8 cellular contexts compared by ENCODE assay signal in the genomic region with DNA sequence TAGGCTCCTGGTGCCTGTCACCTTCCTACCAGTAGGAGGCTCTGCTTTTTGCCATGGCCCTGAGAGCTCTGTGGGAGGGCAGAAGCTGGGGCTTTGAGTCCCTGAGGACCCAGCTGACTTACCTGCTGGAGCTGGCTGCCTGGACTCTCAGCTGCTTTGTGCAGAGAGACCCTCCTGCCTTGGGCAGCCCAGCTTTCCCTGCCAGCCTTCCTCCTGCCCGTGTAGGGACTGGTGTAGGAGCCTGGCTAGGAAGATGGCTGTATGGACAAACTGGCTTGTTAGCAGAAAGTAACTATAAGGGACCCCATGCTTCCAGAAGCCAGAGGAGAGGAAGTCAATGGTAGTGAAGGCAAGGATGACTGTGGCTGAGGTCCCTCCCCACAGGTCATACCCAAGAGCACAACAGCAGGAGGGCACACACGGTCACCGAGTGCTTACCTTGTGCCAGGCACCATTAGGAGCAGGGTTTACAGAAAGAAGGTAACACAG. TPM values are rescaled to one million over a fixed set of nuclear protein-coding genes. Genes with fewer than 3 reads are reported as not detected.
DNase-seq lines count a peak whose midpoint lies in the region; ATAC-seq and TF ChIP-seq lines count a peak whose summit lies in the region.

No MANE protein-coding gene starts in this region.

- no peak overlapping the region for H3K4me3 ChIP-seq in GM12875 (ENCODE audit: low read depth, low read length)
- H3K4me3 ChIP-seq in skin epidermis, result no peak overlapping the region

- TF ChIP-seq CTCF in AG09319 (IDR thresholded peaks at IDR 0.05; ENCODE audit: low read depth, low read length), result peak; percentile 63
- TF ChIP-seq CTCF in GM12875 (IDR thresholded peaks at IDR 0.05; ENCODE audit: borderline replicate concordance, insufficient read depth, low read depth, low read length), result peak; percentile 66
- TF ChIP-seq CTCF in VCaP (conservative IDR thresholded peaks at IDR 0.05), result peak; percentile 59; the same call in 1 of the 2 replicates
- TF ChIP-seq CTCF in foreskin keratinocyte (conservative IDR thresholded peaks at IDR 0.05), result peak; percentile 75

- in situ Hi-C loops in KBM-7 (cut with MboI; ENCODE audit: low pct_unique_long_range_greater_than_20kb, low sequenced_read_pairs), result no loop called here

- H3K4me1 ChIP-seq in foreskin keratinocyte, result peaks cover 8% of the 10 kb centered on the region

- H3K27me3 ChIP-seq in foreskin keratinocyte, result no peaks in the 10 kb centered on the region

- H3K27ac ChIP-seq in VCaP (no peak overlapping the region), foreskin keratinocyte (peak overlapping the region; percentile 98), skin epidermis (peak overlapping the region in 20 of 21 experiments; percentile 46 to 89 (median 74))

- ATAC-seq in foreskin keratinocyte (peak; percentile 54), HG03521 (IDR thresholded peaks at IDR 0.05; ENCODE audit: unreplicated experiment) (no peak), HG03520 (IDR thresholded peaks at IDR 0.05; ENCODE audit: unreplicated experiment) (no peak)

- DNase-seq in AG09319 (ENCODE audit: extremely low read depth, low read depth) (no peak), KBM-7 (peak; percentile 52), foreskin keratinocyte (peak; percentile 38 to 62)

RNA-seq across cellular contexts. Expression of gene CELSR2, which starts 9.7 kb away (rescaled TPM):
- 14.1 and 16.0 TPM in 2 replicates for total RNA-seq in foreskin keratinocyte
- 7.9 and 8.1 TPM in 2 replicates for polyA plus RNA-seq in foreskin keratinocyte

RNA-seq across cellular contexts. Expression of gene SARS1, which starts 25.9 kb away (rescaled TPM):
- 225 and 279 TPM in 2 replicates for total RNA-seq in foreskin keratinocyte
- 189 and 238 TPM in 2 replicates for polyA plus RNA-seq in foreskin keratinocyte

RNA-seq across cellular contexts. Expression of gene PSRC1, which starts 43.3 kb away (rescaled TPM):
- total RNA-seq in foreskin keratinocyte, result 26.6 and 33.5 TPM in 2 replicates
- 24.0 and 33.7 TPM in 2 replicates for polyA plus RNA-seq in foreskin keratinocyte
